17 cellular contexts compared by ENCODE assay signal in the genomic region with DNA sequence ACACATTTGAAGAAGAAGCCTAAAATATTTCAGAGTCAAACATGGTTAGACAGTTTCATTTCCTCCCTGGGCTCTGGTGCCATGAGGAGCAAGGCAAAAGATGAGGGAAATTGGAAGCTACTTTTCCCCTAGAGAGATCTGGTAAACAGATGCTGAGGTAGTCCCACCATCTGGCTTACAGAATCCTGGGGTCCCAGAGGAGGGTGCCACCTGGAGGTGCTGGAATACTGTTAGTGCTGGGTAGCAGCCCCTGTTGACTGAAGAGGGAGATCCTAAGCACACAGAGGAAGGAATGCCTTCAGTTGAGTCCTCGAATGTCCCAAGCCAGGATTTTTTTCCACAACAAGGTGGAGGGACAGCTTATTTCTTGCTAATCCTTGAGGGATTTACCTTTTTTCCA.
DNase-seq lines count a peak whose midpoint lies in the region; ATAC-seq, FAIRE-seq and TF ChIP-seq lines count a peak whose summit lies in the region.
"Had no signal": no experiment of that assay in that cellular context is flagged by ENCODE, and none has a peak within 500 bp of the region (broad histone marks: within the 10 kb centered on the region; RNA-seq: fewer than 3 reads in every experiment).

No MANE protein-coding gene starts in this region.

- TF ChIP-seq CTCF in WERI-Rb-1 (IDR thresholded peaks at IDR 0.05; ENCODE audit: low read depth, low read length): peak; percentile 41; the same call in 1 of the 2 replicates
- TF ChIP-seq CTCF in ascending aorta (IDR thresholded peaks at IDR 0.05): no peak

- H3K4me1 Mint-ChIP-seq in memory B cell: peaks cover 4% of the 10 kb centered on the region
- H3K4me1 Mint-ChIP-seq: activated B cell treated with CpG ODN at 0.5 μM for 24 hours, natural killer cell had no signal

- H3K9me3 ChIP-seq in WERI-Rb-1 (ENCODE audit: severe bottlenecking) (no peaks in the 10 kb centered on the region), ascending aorta (no peaks in the 10 kb centered on the region)
- H3K9me3 ChIP-seq: lower lobe of right lung had no signal

- H3K27me3 ChIP-seq in WERI-Rb-1 (ENCODE audit: insufficient read depth, low read depth, severe bottlenecking): no peaks in the 10 kb centered on the region
- no peaks in the 10 kb centered on the region for H3K27me3 ChIP-seq in ascending aorta

- H3K27me3 Mint-ChIP-seq in memory B cell: no peaks in the 10 kb centered on the region

- no peak overlapping the region for H3K4me3 ChIP-seq in WERI-Rb-1 (ENCODE audit: low read depth, low read length)
- no peak overlapping the region for H3K4me3 ChIP-seq in ascending aorta
- H3K4me3 ChIP-seq: lower lobe of right lung had no signal

- no peaks in the 10 kb centered on the region for H3K4me1 ChIP-seq in ascending aorta
- H3K4me1 ChIP-seq: lower lobe of right lung had no signal

- peak overlapping the region; percentile 13; the same call in 1 of the 2 replicates for H3K27ac ChIP-seq in WERI-Rb-1
- no peak overlapping the region for H3K27ac ChIP-seq in ascending aorta
- H3K27ac ChIP-seq: HL-60, lower lobe of right lung had no signal

- TF ChIP-seq POLR2A in GM12891 (IDR thresholded peaks at IDR 0.05; ENCODE audit: low read depth, low read length): no peak

- no peak for DNase-seq in GM12891 (ENCODE audit: insufficient read length, low spot score)
- peak; percentile 96 for DNase-seq in NCI-H1694 treated with DMSO at 0.1 percent for 48 hours (lab: John Stamatoyannopoulos, UW)
- peak; percentile 67 for DNase-seq in WERI-Rb-1
- no peak for DNase-seq in memory B cell (ENCODE audit: low spot score in 2 of 2)
- DNase-seq in ascending aorta (ENCODE audit: low spot score in 2 of 2): no peak
- DNase-seq in activated T-cell treated with anti-CD3 and anti-CD28 coated beads, Interleukin-2, amount 50 U/mL, for 48 hours: no peak
- DNase-seq: activated B cell treated with CpG ODN at 0.5 μM for 24 hours; activated naive CD4-positive, alpha-beta T cell; effector CD8-positive, alpha-beta T cell; HCEC 1CT; Kasumi-1; lower lobe of right lung; natural killer cell; NCI-H2081 had no signal

- FAIRE-seq in GM12891 (lab: Jason Lieb, UNC): no peak

- H3K36me3 Mint-ChIP-seq in memory B cell: no peaks in the 10 kb centered on the region
- H3K36me3 Mint-ChIP-seq: CD14-positive monocyte, natural killer cell had no signal

- H3K9me3 Mint-ChIP-seq in memory B cell: no peaks in the 10 kb centered on the region
- H3K9me3 Mint-ChIP-seq: activated B cell treated with CpG ODN at 0.5 μM for 24 hours had no signal

- ATAC-seq in memory B cell (ENCODE audit: low read depth) (no peak), GM21381 (IDR thresholded peaks at IDR 0.05; ENCODE audit: unreplicated experiment) (no peak)
- ATAC-seq: lower lobe of right lung, natural killer cell had no signal

- no peak overlapping the region for H3K4me3 Mint-ChIP-seq in memory B cell
- H3K4me3 Mint-ChIP-seq: activated B cell treated with CpG ODN at 0.5 μM for 24 hours, CD14-positive monocyte, natural killer cell had no signal

- intact Hi-C loops in ascending aorta (cut with DNase I): no loop called here

- H3K27ac Mint-ChIP-seq in memory B cell: peak overlapping the region; percentile 4
- H3K27ac Mint-ChIP-seq: activated B cell treated with CpG ODN at 0.5 μM for 24 hours, CD14-positive monocyte, natural killer cell had no signal

- no peaks in the 10 kb centered on the region for H3K36me3 ChIP-seq in WERI-Rb-1
- H3K36me3 ChIP-seq in ascending aorta: no peaks in the 10 kb centered on the region
- H3K36me3 ChIP-seq: lower lobe of right lung had no signal

TF ChIP-seq in GM12891, 5 proteins besides CTCF, POLR2A, EP300 and RAD21:
- TF ChIP-seq PAX5 (IDR thresholded peaks at IDR 0.05; ENCODE audit: insufficient read depth, low read length, severe bottlenecking) (no peak), POU2F2 (IDR thresholded peaks at IDR 0.05; ENCODE audit: low read depth, low read length) (no peak), TAF1 (IDR thresholded peaks at IDR 0.05; ENCODE audit: low read depth, low read length) (no peak), SPI1 (IDR thresholded peaks at IDR 0.05; ENCODE audit: low read depth, low read length) (0 out of 2 replicates have a peak, but pooled peaks have one; percentile 14), POLR2AphosphoS5 (IDR thresholded peaks at IDR 0.05; ENCODE audit: low read depth, low read length) (no peak)

Comparison
In these comparisons a context has a peak if more than half of its experiments do, and no peak if none do; other contexts are left out.
1. DNase-seq: peak in NCI-H1694 treated with DMSO at 0.1 percent for 48 hours (single experiment) and WERI-Rb-1 (single experiment); none in GM12891 (single experiment), memory B cell (0 of 2), ascending aorta (0 of 2) and activated T-cell treated with anti-CD3 and anti-CD28 coated beads, Interleukin-2, amount 50 U/mL, for 48 hours (0 of 2).